Comparison of ENCODE assay signal across 19 cellular contexts in the genomic region with DNA sequence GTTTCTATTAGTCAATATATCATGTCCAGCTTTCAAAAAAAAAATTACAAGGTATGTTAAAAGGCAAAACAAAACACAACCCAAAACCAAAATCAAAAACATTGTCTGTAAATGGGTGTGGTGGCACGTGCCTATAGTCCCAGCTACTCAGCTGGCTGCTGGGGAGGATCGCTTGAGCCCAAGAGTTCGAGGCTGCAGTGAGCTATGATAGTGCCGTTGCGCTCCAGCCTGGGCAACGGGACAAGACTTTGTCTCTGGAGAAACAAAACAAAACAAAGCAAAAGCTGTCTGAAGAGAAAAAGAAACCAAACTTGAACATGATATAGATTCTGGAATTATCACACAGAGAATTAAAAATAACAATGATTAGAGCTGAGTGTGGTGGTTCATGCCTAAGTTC. TPM values are rescaled to one million over a fixed set of nuclear protein-coding genes. Genes with fewer than 3 reads are reported as not detected.
DNase-seq lines count a peak whose midpoint lies in the region; ATAC-seq and TF ChIP-seq lines count a peak whose summit lies in the region.
"Had no signal": no experiment of that assay in that cellular context is flagged by ENCODE, and none has a peak within 500 bp of the region (broad histone marks: within the 10 kb centered on the region; RNA-seq: fewer than 3 reads in every experiment).

No MANE protein-coding gene starts in this region.

- no peaks in the 10 kb centered on the region for H3K27me3 ChIP-seq in adipocyte (replicated peaks; ENCODE audit: control insufficient read depth, insufficient read depth, low read length)
- H3K27me3 ChIP-seq in spleen (replicated peaks in 1 of 7): no peaks in the 10 kb centered on the region

- H3K4me1 ChIP-seq in adipocyte (ENCODE audit: control insufficient read depth, insufficient read depth, low read length) (peaks cover 25% of the 10 kb centered on the region), spleen (no peaks in the 10 kb centered on the region)

- no peaks in the 10 kb centered on the region for H3K9me3 ChIP-seq in adipocyte (ENCODE audit: control insufficient read depth, low read length)
- H3K9me3 ChIP-seq in spleen: no peaks in the 10 kb centered on the region

- 79 to 90% (median 82%) methylated on average over 6 of the region's 6 CpGs for WGBS in spleen, 5 donors

- no peak overlapping the region for H3K27ac ChIP-seq in spleen

- H3K4me3 ChIP-seq in adipocyte (ENCODE audit: low read length) (peak overlapping the region; percentile 11), choroid plexus epithelial cell (ENCODE audit: low read depth, low read length) (no peak overlapping the region), spleen (no peak overlapping the region)

- no peak for ATAC-seq in HG03439 (IDR thresholded peaks at IDR 0.05; ENCODE audit: unreplicated experiment)
- ATAC-seq: PC-3 had no signal

- H3K36me3 ChIP-seq in adipocyte (ENCODE audit: control insufficient read depth, insufficient read depth, low read length, severe bottlenecking): no peaks in the 10 kb centered on the region
- H3K36me3 ChIP-seq in spleen: no peaks in the 10 kb centered on the region

- TF ChIP-seq POLR2A in spleen (IDR thresholded peaks at IDR 0.05): no peak

- H3K9ac ChIP-seq in adipocyte (ENCODE audit: low read length): no peak overlapping the region

- DNase-seq in adipocyte (ENCODE audit: low read depth): no peak
- peak; percentile 56 for DNase-seq in choroid plexus epithelial cell (ENCODE audit: low read depth)
- peak; percentile 4 for DNase-seq in foreskin melanocyte
- peak; percentile 47 for DNase-seq in stromal cell of bone marrow (ENCODE audit: low read depth)
- no peak for DNase-seq in NOMO-1 treated with dmso at 0.1 percent for 144 hours (lab: John Stamatoyannopoulos, UW; ENCODE audit: unreplicated experiment)
- no peak for DNase-seq in spleen
- DNase-seq: CD8-positive, alpha-beta memory T cell; HFFc6; KG1; NCI-H1092; NCI-H2107; NCI-H226; NCI-H526 treated with DMSO at 0.1 percent for 48 hours; NK-92 treated with Interleukin-12 subunit alpha and Interleukin-12 subunit beta, amount 100 ng/mL, for 24 hours; PC-3 had no signal

- TF ChIP-seq CTCF in choroid plexus epithelial cell (conservative IDR thresholded peaks at IDR 0.05; ENCODE audit: low read depth, low read length) (no peak), spleen (IDR thresholded peaks at IDR 0.05 in 8 of 11, conservative IDR thresholded peaks at IDR 0.05 in 3 of 11) (no peak)

- intact Hi-C loops in spleen (cut with DNase I; ENCODE audit: low total_unique reads): no loop called here

RNA-seq across cellular contexts. Expression of gene CPA5, which starts 10.3 kb away (rescaled TPM):
- under 1 TPM in 1 of 7 donors, not detected in 6; 0.44 TPM for total RNA-seq in spleen
- polyA plus RNA-seq in spleen: 1 to 10 TPM in 1 of 3 donors, under 1 TPM in 2; 0.26 to 3.6 (median 0.46) TPM
- total RNA-seq: H4, HFFc6, M059J, PC-3 had no signal

RNA-seq across cellular contexts. Expression of gene CPA4, which starts 41.3 kb away (rescaled TPM):
- 1 to 10 TPM in 3 of 7 donors, under 1 TPM in 4; 0.40 to 3.3 (median 0.93) TPM for total RNA-seq in spleen
- polyA plus RNA-seq in spleen: under 1 TPM; 0.15 to 0.64 (median 0.20) TPM
- total RNA-seq: CD8-positive, alpha-beta memory T cell had no signal
- polyA plus RNA-seq: CD8-positive, alpha-beta memory T cell had no signal

RNA-seq across cellular contexts. Expression of gene CPA1, which starts 46.0 kb away (rescaled TPM):
- total RNA-seq in spleen: 1 to 10 TPM; 1.2 to 8.1 (median 4.0) TPM
- polyA plus RNA-seq in spleen: 1 to 10 TPM in 2 of 3 donors, under 1 TPM in 1; 0.79 to 1.4 (median 1.3) TPM
- total RNA-seq: CD8-positive, alpha-beta memory T cell; Daoy; H4; HFFc6; M059J; PC-3 had no signal
- polyA plus RNA-seq: CD8-positive, alpha-beta memory T cell had no signal

Comparison
In these comparisons a context has a peak if more than half of its experiments do, and no peak if none do; other contexts are left out.
1. DNase-seq: peak in choroid plexus epithelial cell (single experiment), foreskin melanocyte (single experiment) and stromal cell of bone marrow (single experiment); none in adipocyte (single experiment), NOMO-1 treated with dmso at 0.1 percent for 144 hours (single experiment) and spleen (single experiment).